In genomic region chr4:94947681-94948108, GRCh38 we compare ENCODE assay signal across 19 cellular contexts.
DNase-seq lines count a peak whose midpoint lies in the region; ATAC-seq, FAIRE-seq and TF ChIP-seq lines count a peak whose summit lies in the region.
"Had no signal": no experiment of that assay in that cellular context is flagged by ENCODE, and none has a peak within 500 bp of the region (broad histone marks: within the 10 kb centered on the region; RNA-seq: fewer than 3 reads in every experiment).

No MANE protein-coding gene starts in this region.

- H3K36me3 ChIP-seq in Caco-2 (ENCODE audit: control insufficient read depth, insufficient read depth, low read length) (no peaks in the 10 kb centered on the region), RWPE2 (ENCODE audit: low read depth) (no peaks in the 10 kb centered on the region), mesendoderm (ENCODE audit: control insufficient read depth, insufficient read depth, low read length) (no peaks in the 10 kb centered on the region)
- H3K36me3 ChIP-seq: SJSA1 had no signal

- CTCF ChIA-PET in Caco-2 (lab: Charles Lee), result interaction anchor here (0.6 kb wide), 1 partner anchor 244 kb away, joined by 4 read pairs; no protein-coding TSS in a partner anchor

- no peaks in the 10 kb centered on the region for H3K27me3 ChIP-seq in Caco-2 (replicated peaks; ENCODE audit: control insufficient read depth, insufficient read depth, low read length)
- no peaks in the 10 kb centered on the region for H3K27me3 ChIP-seq in RWPE2 (ENCODE audit: insufficient read depth, poor library complexity, severe bottlenecking)
- H3K27me3 ChIP-seq in foreskin keratinocyte, result no peaks in the 10 kb centered on the region
- no peaks in the 10 kb centered on the region for H3K27me3 ChIP-seq in mesendoderm (ENCODE audit: insufficient read depth, low read length, poor library complexity)
- H3K27me3 ChIP-seq: SJSA1 had no signal

- no peak overlapping the region for H2AK5ac ChIP-seq in mesendoderm (ENCODE audit: low read length)

- TF ChIP-seq POLR2A in GM12891 (IDR thresholded peaks at IDR 0.05; ENCODE audit: low read depth, low read length), result no peak

- no peaks in the 10 kb centered on the region for H3K27me3 Mint-ChIP-seq in Caco-2 (ENCODE audit: insufficient read depth, unreplicated experiment)
- no peaks in the 10 kb centered on the region for H3K27me3 Mint-ChIP-seq in activated T-cell treated with anti-CD3 and anti-CD28 coated beads, Interleukin-2, amount 50 U/mL, for 24 hours
- H3K27me3 Mint-ChIP-seq: IgD-negative memory B cell had no signal

- H3K9ac ChIP-seq in mesendoderm (ENCODE audit: low read length), result no peak overlapping the region

- no peak overlapping the region for H3K56ac ChIP-seq in mesendoderm (ENCODE audit: low read length)

- TF ChIP-seq CTCF in Caco-2 (IDR thresholded peaks at IDR 0.05; ENCODE audit: insufficient read depth in 1 of 2, low read depth in 1 of 2, low read length in 1 of 2, severe bottlenecking in 1 of 2, unreplicated experiment in 1 of 2) (peak in 1 of 2 experiments; percentile 7), RWPE2 (IDR thresholded peaks at IDR 0.05; ENCODE audit: poor library complexity, severe bottlenecking) (no peak), foreskin keratinocyte (conservative IDR thresholded peaks at IDR 0.05) (peak; percentile 47)

- peaks cover 11% of the 10 kb centered on the region for H3K9me3 Mint-ChIP-seq in Caco-2 (ENCODE audit: unreplicated experiment)
- H3K9me3 Mint-ChIP-seq in activated T-cell treated with anti-CD3 and anti-CD28 coated beads, Interleukin-2, amount 50 U/mL, for 24 hours, result no peaks in the 10 kb centered on the region

- no peaks in the 10 kb centered on the region for H3K79me1 ChIP-seq in mesendoderm (ENCODE audit: low read length)

- no peak overlapping the region for H2BK15ac ChIP-seq in mesendoderm (replicated peaks; ENCODE audit: low read depth)

- H3K18ac ChIP-seq in mesendoderm (ENCODE audit: low read length), result no peak overlapping the region

- H3K4me1 Mint-ChIP-seq in Caco-2 (ENCODE audit: low read depth, unreplicated experiment), result peaks cover 17% of the 10 kb centered on the region
- no peaks in the 10 kb centered on the region for H3K4me1 Mint-ChIP-seq in activated T-cell treated with anti-CD3 and anti-CD28 coated beads, Interleukin-2, amount 50 U/mL, for 24 hours (ENCODE audit: low read depth)
- H3K4me1 Mint-ChIP-seq: IgD-negative memory B cell had no signal

- POLR2A ChIA-PET in Caco-2 (lab: Charles Lee), result no interaction called here

- H3K27ac ChIP-seq in RWPE2 (ENCODE audit: poor library complexity, severe bottlenecking) (no peak overlapping the region), foreskin keratinocyte (no peak overlapping the region), mesendoderm (ENCODE audit: low read depth, low read length) (no peak overlapping the region)
- H3K27ac ChIP-seq: SJSA1 had no signal

- no peak overlapping the region for H2BK5ac ChIP-seq in mesendoderm (ENCODE audit: low read length)

- DNase-seq in Caco-2, result peak; percentile 45 to 61
- DNase-seq in RWPE2 (ENCODE audit: low spot score), result no peak
- DNase-seq in foreskin keratinocyte, result peak in 1 of 2 donors; percentile 85
- peak; percentile 87 for DNase-seq in mesendoderm
- DNase-seq in activated T-cell treated with anti-CD3 and anti-CD28 coated beads, Interleukin-2, amount 50 U/mL, for 24 hours, result no peak
- no peak for DNase-seq in NCI-H1436 (lab: John Stamatoyannopoulos, UW)
- no peak for DNase-seq in GM12891 (ENCODE audit: insufficient read length, low spot score)
- DNase-seq in stimulated activated CD4-positive, alpha-beta T cell treated with anti-CD3 and anti-CD28 coated beads, Interleukin-4, amount 100 ng/mL, for 1 hour, result no peak
- DNase-seq: C1 segment of cervical spinal cord; Kasumi-1; NCI-H1417; NCI-H1930; NCI-H2171; NCI-H446; NCI-H69; NK-92 treated with Interleukin-12 subunit alpha and Interleukin-12 subunit beta, amount 100 ng/mL, for 24 hours had no signal

- ATAC-seq in RWPE2 (ENCODE audit: low read depth), result peak; percentile 56
- peak; percentile 98 for ATAC-seq in foreskin keratinocyte

- H3K36me3 Mint-ChIP-seq in Caco-2 (ENCODE audit: insufficient read depth, unreplicated experiment), result no peaks in the 10 kb centered on the region
- no peaks in the 10 kb centered on the region for H3K36me3 Mint-ChIP-seq in activated T-cell treated with anti-CD3 and anti-CD28 coated beads, Interleukin-2, amount 50 U/mL, for 24 hours (ENCODE audit: low read depth)
- H3K36me3 Mint-ChIP-seq: IgD-negative memory B cell had no signal

- H3K79me2 ChIP-seq in mesendoderm (ENCODE audit: control insufficient read depth, insufficient read depth, low read length), result no peaks in the 10 kb centered on the region

- peak overlapping the region; percentile 45 for H2BK120ac ChIP-seq in mesendoderm (ENCODE audit: low read depth, low read length)

- no peak overlapping the region for H3K4me2 ChIP-seq in mesendoderm (ENCODE audit: low read length)

- H3K27ac Mint-ChIP-seq in Caco-2 (ENCODE audit: unreplicated experiment), result peak overlapping the region; percentile 55
- H3K27ac Mint-ChIP-seq in activated T-cell treated with anti-CD3 and anti-CD28 coated beads, Interleukin-2, amount 50 U/mL, for 24 hours, result no peak overlapping the region
- H3K27ac Mint-ChIP-seq: IgD-negative memory B cell had no signal

- no peak overlapping the region for H3K4me3 ChIP-seq in Caco-2 (ENCODE audit: low read depth, low read length)
- no peak overlapping the region for H3K4me3 ChIP-seq in RWPE2 (ENCODE audit: severe bottlenecking)
- no peak overlapping the region for H3K4me3 ChIP-seq in mesendoderm (ENCODE audit: low read length)
- H3K4me3 ChIP-seq: SJSA1 had no signal

- no peak for FAIRE-seq in GM12891 (lab: Jason Lieb, UNC)
- FAIRE-seq: H54 had no signal

- H3K9me3 ChIP-seq in Caco-2 (no peaks in the 10 kb centered on the region), RWPE2 (ENCODE audit: severe bottlenecking) (no peaks in the 10 kb centered on the region)
- H3K9me3 ChIP-seq: SJSA1 had no signal

- no CpG with 5 or more reads among the region's 4 CpGs for WGBS in mesendoderm (ENCODE audit: extremely low coverage, insufficient coverage, low lambda C conversion rate)

- intact Hi-C loops in Caco-2 (cut with micrococcal nuclease; ENCODE audit: unreplicated experiment), result loop anchor here (5.0 kb wide), 1 partner anchor 190 kb away; the partner anchor contains the start of gene BMPR1B

- no peak overlapping the region for H3K4ac ChIP-seq in mesendoderm (ENCODE audit: low read depth, low read length)

- peaks cover 8% of the 10 kb centered on the region; the same call in 1 of the 2 replicates for H3K4me1 ChIP-seq in Caco-2
- H3K4me1 ChIP-seq in RWPE2 (ENCODE audit: insufficient read depth, poor library complexity, severe bottlenecking), result peaks cover 5% of the 10 kb centered on the region
- peaks cover 4% of the 10 kb centered on the region for H3K4me1 ChIP-seq in foreskin keratinocyte
- peaks cover 9% of the 10 kb centered on the region for H3K4me1 ChIP-seq in mesendoderm (ENCODE audit: control insufficient read depth, low read depth, low read length)
- H3K4me1 ChIP-seq: SJSA1 had no signal

- H4K5ac ChIP-seq in mesendoderm (ENCODE audit: low read length), result no peak overlapping the region

- no peak overlapping the region for H4K8ac ChIP-seq in mesendoderm (ENCODE audit: low read depth, low read length)

- BruUV-seq in Caco-2 (replicated peaks; lab: Mats Ljungman, UMichigan), result no TSS peak

- H3K23ac ChIP-seq in mesendoderm (ENCODE audit: low read length), result no peak overlapping the region

- peak overlapping the region; percentile 62 for H3K4me3 Mint-ChIP-seq in Caco-2 (ENCODE audit: unreplicated experiment)
- H3K4me3 Mint-ChIP-seq in activated T-cell treated with anti-CD3 and anti-CD28 coated beads, Interleukin-2, amount 50 U/mL, for 24 hours, result no peak overlapping the region
- H3K4me3 Mint-ChIP-seq: IgD-negative memory B cell had no signal

TF ChIP-seq in GM12891, 5 proteins besides CTCF, POLR2A, EP300 and RAD21:
- TF ChIP-seq SPI1 (IDR thresholded peaks at IDR 0.05; ENCODE audit: low read depth, low read length), result no peak
- TF ChIP-seq POLR2AphosphoS5 (IDR thresholded peaks at IDR 0.05; ENCODE audit: low read depth, low read length), result no peak
- no peak for TF ChIP-seq PAX5 (IDR thresholded peaks at IDR 0.05; ENCODE audit: insufficient read depth, low read length, severe bottlenecking)
- no peak for TF ChIP-seq POU2F2 (IDR thresholded peaks at IDR 0.05; ENCODE audit: low read depth, low read length)
- no peak for TF ChIP-seq TAF1 (IDR thresholded peaks at IDR 0.05; ENCODE audit: low read depth, low read length)

Comparison
In these comparisons a context has a peak if more than half of its experiments do, and no peak if none do; other contexts are left out.
1. DNase-seq: peak in Caco-2 (2 of 2) and mesendoderm (single experiment); none in RWPE2 (single experiment), activated T-cell treated with anti-CD3 and anti-CD28 coated beads, Interleukin-2, amount 50 U/mL, for 24 hours (single experiment), NCI-H1436 (single experiment), GM12891 (single experiment) and stimulated activated CD4-positive, alpha-beta T cell treated with anti-CD3 and anti-CD28 coated beads, Interleukin-4, amount 100 ng/mL, for 1 hour (single experiment).